Comparison of ENCODE assay signal across 13 cellular contexts in genomic region chr7:84251183-84251845, GRCh38. TPM values are rescaled to one million over a fixed set of nuclear protein-coding genes. Genes with fewer than 3 reads are reported as not detected.
DNase-seq lines count a peak whose midpoint lies in the region; ATAC-seq lines count a peak whose summit lies in the region.
"Had no signal": no experiment of that assay in that cellular context is flagged by ENCODE, and none has a peak within 500 bp of the region (broad histone marks: within the 10 kb centered on the region; RNA-seq: fewer than 3 reads in every experiment).

No MANE protein-coding gene starts in this region.

- H3K9me3 Mint-ChIP-seq in activated T-helper 2 cell treated with anti-CD3 and anti-CD28 coated beads, Interferon-gamma antibody, Interleukin-2, Interleukin-4, amounts not matched to agents 10 μg/mL and 5 μg/mL and 100 μg/mL, durations not matched to agents 14 hours and 24 hours and 36 hours, result no peaks in the 10 kb centered on the region
- H3K9me3 Mint-ChIP-seq: activated T-cell treated with anti-CD3 and anti-CD28 coated beads, Interleukin-2, amount 50 U/mL, for 4 hours had no signal

- no peaks in the 10 kb centered on the region for H3K36me3 Mint-ChIP-seq in activated T-helper 2 cell treated with anti-CD3 and anti-CD28 coated beads, Interferon-gamma antibody, Interleukin-2, Interleukin-4, amounts not matched to agents 10 μg/mL and 5 μg/mL and 100 μg/mL, durations not matched to agents 14 hours and 24 hours and 36 hours (ENCODE audit: low read depth)
- H3K36me3 Mint-ChIP-seq: memory B cell had no signal

- intact Hi-C loops in activated T-helper 2 cell treated with anti-CD3 and anti-CD28 coated beads, Interferon-gamma antibody, Interleukin-2, Interleukin-4, amounts not matched to agents 10 μg/mL and 5 μg/mL and 100 μg/mL, durations not matched to agents 14 hours and 24 hours and 36 hours (cut with micrococcal nuclease), result no loop called here

- ATAC-seq in GM19455 (IDR thresholded peaks at IDR 0.05; ENCODE audit: unreplicated experiment) (no peak), GM19035 (IDR thresholded peaks at IDR 0.05; ENCODE audit: unreplicated experiment) (no peak)
- ATAC-seq: activated T-cell treated with anti-CD3 and anti-CD28 coated beads, Interleukin-2, amount 50 U/mL, for 4 hours had no signal

- no peak overlapping the region for H3K4me3 Mint-ChIP-seq in activated T-helper 2 cell treated with anti-CD3 and anti-CD28 coated beads, Interferon-gamma antibody, Interleukin-2, Interleukin-4, amounts not matched to agents 10 μg/mL and 5 μg/mL and 100 μg/mL, durations not matched to agents 14 hours and 24 hours and 36 hours (ENCODE audit: low read depth)
- H3K4me3 Mint-ChIP-seq: activated T-cell treated with anti-CD3 and anti-CD28 coated beads, Interleukin-2, amount 50 U/mL, for 4 hours; memory B cell had no signal

- no peaks in the 10 kb centered on the region for H3K27me3 Mint-ChIP-seq in activated T-helper 2 cell treated with anti-CD3 and anti-CD28 coated beads, Interferon-gamma antibody, Interleukin-2, Interleukin-4, amounts not matched to agents 10 μg/mL and 5 μg/mL and 100 μg/mL, durations not matched to agents 14 hours and 24 hours and 36 hours (ENCODE audit: low read depth)
- H3K27me3 Mint-ChIP-seq: memory B cell had no signal

- DNase-seq in AG20443 (ENCODE audit: low spot score) (peak; percentile 39), M059J (ENCODE audit: low read depth) (peak; percentile 92), astrocyte of the hippocampus (ENCODE audit: low read depth, low spot score) (peak; percentile 79), kidney glomerular epithelial cell (lab: John Stamatoyannopoulos, UW) (peak; percentile 84), putamen (ENCODE audit: low spot score) (no peak)
- no peak for DNase-seq in activated T-helper 2 cell treated with anti-CD3 and anti-CD28 coated beads, Interferon-gamma antibody, Interleukin-2, Interleukin-4, amounts not matched to agents 10 μg/mL and 5 μg/mL and 100 μg/mL, durations not matched to agents 14 hours and 24 hours and 36 hours (ENCODE audit: low spot score)
- DNase-seq: activated T-cell treated with anti-CD3 and anti-CD28 coated beads, Interleukin-2, amount 50 U/mL, for 4 hours; NCI-H187 treated with DMSO at 0.1 percent for 48 hours; Peyer's patch; sigmoid colon had no signal

- no peak overlapping the region for H3K27ac Mint-ChIP-seq in activated T-helper 2 cell treated with anti-CD3 and anti-CD28 coated beads, Interferon-gamma antibody, Interleukin-2, Interleukin-4, amounts not matched to agents 10 μg/mL and 5 μg/mL and 100 μg/mL, durations not matched to agents 14 hours and 24 hours and 36 hours
- H3K27ac Mint-ChIP-seq: memory B cell had no signal

- peaks cover 2% of the 10 kb centered on the region for H3K4me1 Mint-ChIP-seq in activated T-helper 2 cell treated with anti-CD3 and anti-CD28 coated beads, Interferon-gamma antibody, Interleukin-2, Interleukin-4, amounts not matched to agents 10 μg/mL and 5 μg/mL and 100 μg/mL, durations not matched to agents 14 hours and 24 hours and 36 hours (ENCODE audit: low read depth)
- H3K4me1 Mint-ChIP-seq: memory B cell had no signal

RNA-seq across cellular contexts. Expression of gene SEMA3A, which starts 56.7 kb away (rescaled TPM):
- total RNA-seq in M059J (2014; rRNA removed; shearing (Covaris generic)), result 13.6 and 20.1 TPM in 2 replicates
- 0.25 TPM in 2 replicates for total RNA-seq in activated T-helper 2 cell treated with anti-CD3 and anti-CD28 coated beads, Interferon-gamma antibody, Interleukin-2, Interleukin-4, amounts not matched to agents 10 μg/mL and 5 μg/mL and 100 μg/mL, durations not matched to agents 14 hours and 24 hours and 36 hours

Comparison
In these comparisons a context has a peak if more than half of its experiments do, and no peak if none do; other contexts are left out.
1. DNase-seq: peak in AG20443 (single experiment), M059J (single experiment), astrocyte of the hippocampus (single experiment) and kidney glomerular epithelial cell (single experiment); none in activated T-helper 2 cell treated with anti-CD3 and anti-CD28 coated beads, Interferon-gamma antibody, Interleukin-2, Interleukin-4, amounts not matched to agents 10 μg/mL and 5 μg/mL and 100 μg/mL, durations not matched to agents 14 hours and 24 hours and 36 hours (single experiment) and putamen (single experiment).
2. RNA of gene SEMA3A, which starts 56.7 kb away (total RNA-seq): 13.6 to 20.1 TPM in M059J; 0.25 TPM in activated T-helper 2 cell treated with anti-CD3 and anti-CD28 coated beads, Interferon-gamma antibody, Interleukin-2, Interleukin-4, amounts not matched to agents 10 μg/mL and 5 μg/mL and 100 μg/mL, durations not matched to agents 14 hours and 24 hours and 36 hours; every median in the first group is over 10 times any median in the second.